In genomic region chr14:96184737-96185136, GRCh38 we compare ENCODE assay signal across 31 cellular contexts. TPM values are rescaled to one million over a fixed set of nuclear protein-coding genes. Genes with fewer than 3 reads are reported as not detected.
DNase-seq lines count a peak whose midpoint lies in the region; ATAC-seq and TF ChIP-seq lines count a peak whose summit lies in the region.
"Had no signal": no experiment of that assay in that cellular context is flagged by ENCODE, and none has a peak within 500 bp of the region (broad histone marks: within the 10 kb centered on the region; RNA-seq: fewer than 3 reads in every experiment).

No MANE protein-coding gene starts in this region.

- peaks cover 5 to 9% (median 6%) of the 10 kb centered on the region in 3 donors for H3K27me3 Mint-ChIP-seq in immature natural killer cell (ENCODE audit: low read depth in 3 of 3)
- H3K27me3 Mint-ChIP-seq: activated naive CD4-positive, alpha-beta T cell treated with anti-CD3 and anti-CD28 coated beads, Interleukin-2, amount 50 U/mL, for 24 hours had no signal

- H3K4me2 ChIP-seq in PC-9: no peak overlapping the region
- H3K4me2 ChIP-seq: hepatocyte had no signal

- H3K4me1 ChIP-seq in gastroesophageal sphincter (no peaks in the 10 kb centered on the region), urinary bladder (ENCODE audit: insufficient read depth) (no peaks in the 10 kb centered on the region), PC-9 (replicated peaks; ENCODE audit: insufficient read depth) (no peaks in the 10 kb centered on the region)
- H3K4me1 ChIP-seq: parathyroid adenoma, Peyer's patch, uterus had no signal

- H3K27ac Mint-ChIP-seq in immature natural killer cell: no peak overlapping the region
- H3K27ac Mint-ChIP-seq: activated CD8-positive, alpha-beta T cell treated with anti-CD3 and anti-CD28 coated beads, Interleukin-2, amount 10 ng/mL, durations not matched to agents 7 days and 5 days; activated naive CD4-positive, alpha-beta T cell treated with anti-CD3 and anti-CD28 coated beads, Interleukin-2, amount 50 U/mL, for 24 hours; activated T-helper 2 cell treated with anti-CD3 and anti-CD28 coated beads, Interferon-gamma antibody, Interleukin-2, Interleukin-4, amounts not matched to agents 10 μg/mL and 5 μg/mL and 100 μg/mL, durations not matched to agents 14 hours and 24 hours and 36 hours; CD4-positive, CD25-positive, alpha-beta regulatory T cell; nephron; stimulated activated naive CD8-positive, alpha-beta T cell treated with anti-CD3 and anti-CD28 coated beads, Interleukin-15, Interleukin-2, amounts not matched to agents 100 ng/mL and 50 ng/mL, for 24 hours had no signal

- TF ChIP-seq EP300 in gastroesophageal sphincter (IDR thresholded peaks at IDR 0.05): no peak

- H3K9me3 ChIP-seq in gastroesophageal sphincter (no peaks in the 10 kb centered on the region), PC-9 (ENCODE audit: insufficient read depth, low read depth) (no peaks in the 10 kb centered on the region)
- H3K9me3 ChIP-seq: mucosa of descending colon, Peyer's patch, thoracic aorta, uterus had no signal

- no TSS peak for BruUV-seq in PC-9 (replicated peaks; lab: Mats Ljungman, UMichigan)

- no peaks in the 10 kb centered on the region for H3K36me3 Mint-ChIP-seq in immature natural killer cell
- H3K36me3 Mint-ChIP-seq: activated naive CD4-positive, alpha-beta T cell treated with anti-CD3 and anti-CD28 coated beads, Interleukin-2, amount 50 U/mL, for 24 hours; CD4-positive, CD25-positive, alpha-beta regulatory T cell had no signal

- no peaks in the 10 kb centered on the region for H3K4me1 Mint-ChIP-seq in immature natural killer cell
- H3K4me1 Mint-ChIP-seq: activated naive CD4-positive, alpha-beta T cell treated with anti-CD3 and anti-CD28 coated beads, Interleukin-2, amount 50 U/mL, for 24 hours had no signal

- H3K4me3 ChIP-seq in gastroesophageal sphincter: no peak overlapping the region
- no peak overlapping the region for H3K4me3 ChIP-seq in urinary bladder (ENCODE audit: low read depth, low read length)
- no peak overlapping the region for H3K4me3 ChIP-seq in PC-9
- H3K4me3 ChIP-seq: coronary artery, hepatocyte, K562, lung, mucosa of descending colon, Peyer's patch, thoracic aorta, uterus had no signal

- H4K20me1 ChIP-seq in PC-9 (ENCODE audit: insufficient read depth): no peaks in the 10 kb centered on the region

- DNase-seq in Right ventricle myocardium inferior (ENCODE audit: missing footprints) (no peak), cardiac septum (ENCODE audit: low spot score) (no peak), cerebellar cortex (ENCODE audit: low spot score) (peak; percentile 78), dedifferentiated amniotic fluid mesenchymal stem cell (ENCODE audit: extremely low spot score) (no peak), PC-9 (no peak), immature natural killer cell (no peak)
- DNase-seq: activated CD8-positive, alpha-beta T cell treated with anti-CD3 and anti-CD28 coated beads, Interleukin-2, amount 10 ng/mL, durations not matched to agents 7 days and 5 days; AML-193; amygdala; CD4-positive, CD25-positive, alpha-beta regulatory T cell; effector memory CD4-positive, alpha-beta T cell; mucosa of descending colon; NCI-H1092 treated with DMSO at 0.1 percent for 48 hours; NCI-H2081 treated with DMSO at 0.1 percent for 48 hours; NCI-H774; Peyer's patch; right cardiac atrium; stimulated activated CD8-positive, alpha-beta memory T cell treated with anti-CD3 and anti-CD28 coated beads, Interleukin-4, amount 100 ng/mL, for 48 hours; uterus had no signal

- POLR2A ChIA-PET in PC-9 (lab: Charles Lee; ENCODE audit: unreplicated experiment): no interaction called here

- WGBS in gastroesophageal sphincter (ENCODE audit: low coverage in 1 of 2), 2 donors: 22 to 55% methylated on average over 5 to 6 of the region's 9 CpGs
- WGBS in urinary bladder: 61% methylated on average over 9 of the region's 9 CpGs

- TF ChIP-seq CTCF in gastroesophageal sphincter (IDR thresholded peaks at IDR 0.05) (no peak), PC-9 (conservative IDR thresholded peaks at IDR 0.05) (no peak)

- H3K36me3 ChIP-seq in gastroesophageal sphincter (no peaks in the 10 kb centered on the region), urinary bladder (ENCODE audit: insufficient read depth) (no peaks in the 10 kb centered on the region), PC-9 (ENCODE audit: low read depth) (no peaks in the 10 kb centered on the region)
- H3K36me3 ChIP-seq: Peyer's patch, thoracic aorta, uterus had no signal

- ATAC-seq in Right ventricle myocardium inferior: peak; percentile 48
- ATAC-seq in gastroesophageal sphincter: peak; percentile 55
- ATAC-seq: activated CD8-positive, alpha-beta T cell treated with anti-CD3 and anti-CD28 coated beads, Interleukin-2, amount 10 ng/mL, durations not matched to agents 7 days and 5 days; K562; mucosa of descending colon; right cardiac atrium had no signal

- no peaks in the 10 kb centered on the region for H3F3A ChIP-seq in PC-9 (ENCODE audit: insufficient read depth, low read depth)

- H3K79me2 ChIP-seq in PC-9 (ENCODE audit: low read depth): no peaks in the 10 kb centered on the region
- H3K79me2 ChIP-seq: hepatocyte, parathyroid adenoma had no signal

- CTCF ChIA-PET in PC-9 (lab: Charles Lee): no interaction called here

- no peaks in the 10 kb centered on the region for H3K9me2 ChIP-seq in PC-9 (ENCODE audit: insufficient read depth)

- no peaks in the 10 kb centered on the region for H3K9me3 Mint-ChIP-seq in immature natural killer cell
- H3K9me3 Mint-ChIP-seq: activated naive CD4-positive, alpha-beta T cell treated with anti-CD3 and anti-CD28 coated beads, Interleukin-2, amount 50 U/mL, for 24 hours; activated T-helper 2 cell treated with anti-CD3 and anti-CD28 coated beads, Interferon-gamma antibody, Interleukin-2, Interleukin-4, amounts not matched to agents 10 μg/mL and 5 μg/mL and 100 μg/mL, durations not matched to agents 14 hours and 24 hours and 36 hours; stimulated activated naive CD8-positive, alpha-beta T cell treated with anti-CD3 and anti-CD28 coated beads, Interleukin-15, Interleukin-2, amounts not matched to agents 100 ng/mL and 50 ng/mL, for 24 hours had no signal

- intact Hi-C loops in Right ventricle myocardium inferior (cut with DNase I): no loop called here
- intact Hi-C loops in cardiac septum (cut with DNase I): no loop called here
- intact Hi-C loops in PC-9 (cut with micrococcal nuclease; ENCODE audit: unreplicated experiment): no loop called here

- TF ChIP-seq POLR2A in gastroesophageal sphincter (IDR thresholded peaks at IDR 0.05): no peak

- H3K4me3 Mint-ChIP-seq in immature natural killer cell: no peak overlapping the region
- H3K4me3 Mint-ChIP-seq: activated CD8-positive, alpha-beta T cell treated with anti-CD3 and anti-CD28 coated beads, Interleukin-2, amount 10 ng/mL, durations not matched to agents 7 days and 5 days; activated naive CD4-positive, alpha-beta T cell treated with anti-CD3 and anti-CD28 coated beads, Interleukin-2, amount 50 U/mL, for 24 hours; CD4-positive, CD25-positive, alpha-beta regulatory T cell; nephron; stimulated activated naive CD8-positive, alpha-beta T cell treated with anti-CD3 and anti-CD28 coated beads, Interleukin-15, Interleukin-2, amounts not matched to agents 100 ng/mL and 50 ng/mL, for 24 hours had no signal

- H3K27me3 ChIP-seq in gastroesophageal sphincter (no peaks in the 10 kb centered on the region), PC-9 (ENCODE audit: insufficient read depth, low read depth) (no peaks in the 10 kb centered on the region)
- H3K27me3 ChIP-seq: hepatocyte, Peyer's patch, uterus had no signal

- peak overlapping the region in 1 of 4 donors; percentile 29 for H3K27ac ChIP-seq in gastroesophageal sphincter
- peak overlapping the region; percentile 44 for H3K27ac ChIP-seq in urinary bladder (ENCODE audit: low read depth)
- no peak overlapping the region for H3K27ac ChIP-seq in PC-9
- H3K27ac ChIP-seq: coronary artery, hepatocyte, parathyroid adenoma, thoracic aorta, uterus had no signal

- H2AFZ ChIP-seq in PC-9: no peak overlapping the region
- H2AFZ ChIP-seq: hepatocyte, parathyroid adenoma had no signal

RNA-seq across cellular contexts. Expression of gene BDKRB2, which starts 19.9 kb away (rescaled TPM):
- 0.76 TPM for total RNA-seq in Right ventricle myocardium inferior
- 0.57 TPM for total RNA-seq in cardiac septum
- total RNA-seq in gastroesophageal sphincter: 10 to 100 TPM in 1 of 4 donors, 1 to 10 TPM in 3; 3.3 to 13.6 (median 8.3) TPM
- total RNA-seq in urinary bladder: 10.5 TPM
- polyA plus RNA-seq in urinary bladder: 30.5 TPM
- 0.28 and 0.43 TPM in 2 replicates for total RNA-seq in PC-9 (2021)
- polyA plus RNA-seq in immature natural killer cell: not detected
- total RNA-seq: activated CD8-positive, alpha-beta T cell treated with anti-CD3 and anti-CD28 coated beads, Interleukin-2, amount 10 ng/mL, durations not matched to agents 7 days and 5 days; activated T-helper 2 cell treated with anti-CD3 and anti-CD28 coated beads, Interferon-gamma antibody, Interleukin-2, Interleukin-4, amounts not matched to agents 10 μg/mL and 5 μg/mL and 100 μg/mL, durations not matched to agents 14 hours and 24 hours and 36 hours; CD4-positive, CD25-positive, alpha-beta regulatory T cell had no signal
- polyA plus RNA-seq: CD4-positive, CD25-positive, alpha-beta regulatory T cell; K562 had no signal
